Comparison of ENCODE assay signal across 8 cellular contexts in the genomic region with DNA sequence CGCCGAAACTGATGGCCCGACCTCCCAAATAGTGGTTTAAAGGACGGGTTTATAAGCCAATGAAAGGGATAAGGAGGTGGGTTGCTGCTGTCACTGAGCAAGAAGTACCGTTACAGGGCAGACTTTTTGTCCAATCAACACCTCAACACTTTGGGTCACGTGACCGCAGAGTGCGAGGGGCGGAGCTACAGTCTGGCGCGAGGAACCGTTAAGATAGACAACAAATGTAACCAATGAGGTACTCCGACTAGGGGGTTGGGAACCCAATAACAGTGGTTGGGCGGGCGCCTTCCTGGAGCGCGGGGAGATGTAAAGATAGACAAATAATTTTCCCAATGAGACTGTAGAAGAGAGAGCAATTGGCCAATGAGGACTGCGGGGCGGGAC. TPM values are rescaled to one million over a fixed set of nuclear protein-coding genes. Genes with fewer than 3 reads are reported as not detected.
DNase-seq lines count a peak whose midpoint lies in the region; ATAC-seq, FAIRE-seq and TF ChIP-seq lines count a peak whose summit lies in the region.

A gene with protein sequence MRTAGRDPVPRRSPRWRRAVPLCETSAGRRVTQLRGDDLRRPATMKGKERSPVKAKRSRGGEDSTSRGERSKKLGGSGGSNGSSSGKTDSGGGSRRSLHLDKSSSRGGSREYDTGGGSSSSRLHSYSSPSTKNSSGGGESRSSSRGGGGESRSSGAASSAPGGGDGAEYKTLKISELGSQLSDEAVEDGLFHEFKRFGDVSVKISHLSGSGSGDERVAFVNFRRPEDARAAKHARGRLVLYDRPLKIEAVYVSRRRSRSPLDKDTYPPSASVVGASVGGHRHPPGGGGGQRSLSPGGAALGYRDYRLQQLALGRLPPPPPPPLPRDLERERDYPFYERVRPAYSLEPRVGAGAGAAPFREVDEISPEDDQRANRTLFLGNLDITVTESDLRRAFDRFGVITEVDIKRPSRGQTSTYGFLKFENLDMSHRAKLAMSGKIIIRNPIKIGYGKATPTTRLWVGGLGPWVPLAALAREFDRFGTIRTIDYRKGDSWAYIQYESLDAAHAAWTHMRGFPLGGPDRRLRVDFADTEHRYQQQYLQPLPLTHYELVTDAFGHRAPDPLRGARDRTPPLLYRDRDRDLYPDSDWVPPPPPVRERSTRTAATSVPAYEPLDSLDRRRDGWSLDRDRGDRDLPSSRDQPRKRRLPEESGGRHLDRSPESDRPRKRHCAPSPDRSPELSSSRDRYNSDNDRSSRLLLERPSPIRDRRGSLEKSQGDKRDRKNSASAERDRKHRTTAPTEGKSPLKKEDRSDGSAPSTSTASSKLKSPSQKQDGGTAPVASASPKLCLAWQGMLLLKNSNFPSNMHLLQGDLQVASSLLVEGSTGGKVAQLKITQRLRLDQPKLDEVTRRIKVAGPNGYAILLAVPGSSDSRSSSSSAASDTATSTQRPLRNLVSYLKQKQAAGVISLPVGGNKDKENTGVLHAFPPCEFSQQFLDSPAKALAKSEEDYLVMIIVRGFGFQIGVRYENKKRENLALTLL (plus strand): TSS at position 338 of the 387 bp plus-strand sequence. CDS start 29 bp downstream, at position 367.

- H3K36me3 ChIP-seq in endodermal cell (ENCODE audit: control insufficient read depth, insufficient read depth, low read length) (peaks cover 37% of the 10 kb centered on the region), mesenchymal stem cell (ENCODE audit: control insufficient read depth in 1 of 2, insufficient read depth in 2 of 2, low read depth in 1 of 2, low read length in 2 of 2) (peaks cover 19 to 36% of the 10 kb centered on the region in 2 experiments)

- peaks cover 8% of the 10 kb centered on the region for H3K79me1 ChIP-seq in mesenchymal stem cell (replicated peaks; ENCODE audit: low read length, poor library complexity, severe bottlenecking)

- DNase-seq in CMK (ENCODE audit: low read depth) (peak; percentile 100), HTR-8/SVneo (ENCODE audit: insufficient read length, low spot score) (peak; percentile 91), NOMO-1 (lab: John Stamatoyannopoulos, UW; ENCODE audit: unreplicated experiment in 2 of 2) (peak; percentile 100), endodermal cell (peak; percentile 99), mesenchymal stem cell (peak; percentile 100)
- DNase-seq in activated CD8-positive, alpha-beta memory T cell treated with anti-CD3 and anti-CD28 coated beads for 4 hours (ENCODE audit: low read depth in 2 of 2) = peak; percentile 91 to 99
- DNase-seq in stimulated activated CD8-positive, alpha-beta memory T cell treated with anti-CD3 and anti-CD28 coated beads, Interleukin-12 subunit alpha, Interleukin-12 subunit beta, amount 100 ng/mL, for 24 hours (ENCODE audit: extremely low read depth) = peak; percentile 92

- no peaks in the 10 kb centered on the region for H3K27me3 Mint-ChIP-seq in endodermal cell (ENCODE audit: insufficient read depth)

- ATAC-seq in GM21390 (IDR thresholded peaks at IDR 0.05; ENCODE audit: unreplicated experiment) = peak; percentile 68

- H4K91ac ChIP-seq in mesenchymal stem cell (ENCODE audit: low read length) = peak within 1 kb of the TSS; percentile 91

- H3K4me1 ChIP-seq in endodermal cell (ENCODE audit: control insufficient read depth, insufficient read depth, low read length) (peaks cover 26% of the 10 kb centered on the region), mesenchymal stem cell (ENCODE audit: control insufficient read depth, insufficient read depth, low read depth, low read length) (peaks cover 21% of the 10 kb centered on the region)

- peak within 1 kb of the TSS; percentile 100 for H4K8ac ChIP-seq in mesenchymal stem cell (ENCODE audit: low read length)

- peak within 1 kb of the TSS; percentile 92 for H2BK5ac ChIP-seq in mesenchymal stem cell (ENCODE audit: low read depth, low read length, poor library complexity, severe bottlenecking)

- peak; percentile 49 for FAIRE-seq in HTR-8/SVneo (lab: Jason Lieb, UNC)

- H2AFZ ChIP-seq in mesenchymal stem cell (ENCODE audit: low read depth, low read length) = peak within 1 kb of the TSS; percentile 90

- no peak within 1 kb of the TSS for H2AK5ac ChIP-seq in mesenchymal stem cell (ENCODE audit: low read length, severe bottlenecking)

- H2BK12ac ChIP-seq in mesenchymal stem cell (ENCODE audit: low read length in 2 of 2) = peak within 1 kb of the TSS in 1 of 2 experiments; percentile 17

- H3K4ac ChIP-seq in mesenchymal stem cell (ENCODE audit: low read depth in 1 of 2, low read length in 2 of 2) = peak within 1 kb of the TSS; percentile 94 to 97

- peaks cover 43% of the 10 kb centered on the region for H3K4me1 Mint-ChIP-seq in endodermal cell

- no peak for TF ChIP-seq CTCF in endodermal cell (conservative IDR thresholded peaks at IDR 0.05)

- peak within 1 kb of the TSS; percentile 99 for H3K4me2 ChIP-seq in mesenchymal stem cell (ENCODE audit: low read length, poor library complexity, severe bottlenecking)

- H3K36me3 Mint-ChIP-seq in endodermal cell (ENCODE audit: low read depth) = peaks cover 38% of the 10 kb centered on the region

- no peak within 1 kb of the TSS for H2BK120ac ChIP-seq in mesenchymal stem cell (ENCODE audit: low read depth, low read length)

- peak within 1 kb of the TSS; percentile 96 for H3K27ac Mint-ChIP-seq in endodermal cell

- peak within 1 kb of the TSS in 1 of 2 experiments; percentile 46 for H3K23ac ChIP-seq in mesenchymal stem cell (ENCODE audit: low read length in 2 of 2)

- H3K9me3 ChIP-seq in endodermal cell (ENCODE audit: control insufficient read depth, low read length) = peaks cover 6% of the 10 kb centered on the region
- H3K9me3 ChIP-seq in mesenchymal stem cell (ENCODE audit: control insufficient read depth, low read length) = no peaks in the 10 kb centered on the region

- peak within 1 kb of the TSS; percentile 96 for H2BK15ac ChIP-seq in mesenchymal stem cell (ENCODE audit: low read depth, poor library complexity, severe bottlenecking)

- no peak within 1 kb of the TSS for H3K4me3 Mint-ChIP-seq in endodermal cell

- H3K14ac ChIP-seq in mesenchymal stem cell (ENCODE audit: low read length in 2 of 2) = peak within 1 kb of the TSS in 1 of 2 experiments; percentile 44

- H3K27ac ChIP-seq in endodermal cell (ENCODE audit: low read depth, low read length) = peak within 1 kb of the TSS; percentile 95
- peak within 1 kb of the TSS; percentile 99 for H3K27ac ChIP-seq in mesenchymal stem cell (ENCODE audit: low read length, poor library complexity, severe bottlenecking)

- H3K18ac ChIP-seq in mesenchymal stem cell (ENCODE audit: low read depth in 1 of 2, low read length in 2 of 2) = peak within 1 kb of the TSS; percentile 92 to 97

- H3K9me3 Mint-ChIP-seq in endodermal cell = peaks cover 6% of the 10 kb centered on the region

- peak within 1 kb of the TSS; percentile 96 for H3K9ac ChIP-seq in endodermal cell (ENCODE audit: extremely low read depth, low read length, poor library complexity, severe bottlenecking)
- peak within 1 kb of the TSS; percentile 98 for H3K9ac ChIP-seq in mesenchymal stem cell (ENCODE audit: low read length)

- peak within 1 kb of the TSS; percentile 97 for H3K4me3 ChIP-seq in endodermal cell (ENCODE audit: low read length)
- peak within 1 kb of the TSS; percentile 82 to 93 for H3K4me3 ChIP-seq in mesenchymal stem cell (ENCODE audit: insufficient read depth in 1 of 2, low read depth in 1 of 2, low read length in 2 of 2)

- WGBS in endodermal cell (ENCODE audit: insufficient coverage in 1 of 2, insufficient read length in 1 of 2), 2 experiments = 0% methylated on average over 17 to 19 of the region's 19 CpGs
- 0% methylated on average over 19 of the region's 19 CpGs for WGBS in mesenchymal stem cell

- no peaks in the 10 kb centered on the region for H3K27me3 ChIP-seq in endodermal cell (ENCODE audit: control insufficient read depth, insufficient read depth, low read length, poor library complexity, severe bottlenecking)
- no peaks in the 10 kb centered on the region for H3K27me3 ChIP-seq in mesenchymal stem cell (ENCODE audit: control insufficient read depth in 1 of 2, insufficient read depth in 1 of 2, low read length in 2 of 2)

RNA-seq across cellular contexts. Expression of the gene that starts here (rescaled TPM):
- total RNA-seq in endodermal cell = 10 to 100 TPM; 42.0 to 54.2 TPM
- 13.5 TPM for polyA plus RNA-seq in endodermal cell (2013, experiment 1 of 2)
- polyA plus RNA-seq in endodermal cell (2013, experiment 2 of 2) = 15.3 TPM
- 5.2 TPM for polyA plus RNA-seq in mesenchymal stem cell (2013, experiment 1 of 2)
- 4.8 TPM for polyA plus RNA-seq in mesenchymal stem cell (2013, experiment 2 of 2)

Comparison
In these comparisons a context has a peak if more than half of its experiments do, and no peak if none do; other contexts are left out.
1. Peak in every context shown above with its lines: DNase-seq, ATAC-seq, H3K4me3 ChIP-seq and H3K27ac ChIP-seq.